Comparison of ENCODE assay signal across 27 cellular contexts in genomic region chr7:38224392-38224791, GRCh38. TPM values are rescaled to one million over a fixed set of nuclear protein-coding genes. Genes with fewer than 3 reads are reported as not detected.
DNase-seq lines count a peak whose midpoint lies in the region; ATAC-seq and TF ChIP-seq lines count a peak whose summit lies in the region.
"Had no signal": no experiment of that assay in that cellular context is flagged by ENCODE, and none has a peak within 500 bp of the region (broad histone marks: within the 10 kb centered on the region; RNA-seq: fewer than 3 reads in every experiment).

No MANE protein-coding gene starts in this region.

- POLR2A ChIA-PET in T-cell (lab: Charles Lee), result no interaction called here

- H3K4me3 Mint-ChIP-seq in activated CD8-positive, alpha-beta memory T cell treated with anti-CD3 and anti-CD28 coated beads, Interleukin-2, amount 10 ng/mL, durations not matched to agents 7 days and 5 days, result no peak overlapping the region
- H3K4me3 Mint-ChIP-seq in T-cell (no peak overlapping the region), osteocyte (ENCODE audit: unreplicated experiment) (no peak overlapping the region)
- H3K4me3 Mint-ChIP-seq: activated CD4-positive, alpha-beta memory T cell treated with anti-CD3 and anti-CD28 coated beads for 36 hours; activated naive CD8-positive, alpha-beta T cell treated with anti-CD3 and anti-CD28 coated beads, Interleukin-2, amount 10 ng/mL, durations not matched to agents 7 days and 5 days; endodermal cell; neural progenitor cell had no signal

- ATAC-seq in activated CD8-positive, alpha-beta memory T cell treated with anti-CD3 and anti-CD28 coated beads, Interleukin-2, amount 10 ng/mL, durations not matched to agents 7 days and 5 days, result no peak
- ATAC-seq in T-cell (replicated peaks in 1 of 4) (no peak), GM21619 (IDR thresholded peaks at IDR 0.05; ENCODE audit: unreplicated experiment) (no peak)
- ATAC-seq: K562, right cardiac atrium, upper lobe of right lung had no signal

- TF ChIP-seq CTCF in osteocyte (IDR thresholded peaks at IDR 0.05), result no peak

- H3K27ac Mint-ChIP-seq in activated CD8-positive, alpha-beta memory T cell treated with anti-CD3 and anti-CD28 coated beads, Interleukin-2, amount 10 ng/mL, durations not matched to agents 7 days and 5 days, result peak overlapping the region; percentile 52
- H3K27ac Mint-ChIP-seq in T-cell (peak overlapping the region; percentile 59 to 71), osteocyte (ENCODE audit: unreplicated experiment) (peak overlapping the region; percentile 3)
- H3K27ac Mint-ChIP-seq: activated CD4-positive, alpha-beta memory T cell treated with anti-CD3 and anti-CD28 coated beads for 36 hours; activated naive CD8-positive, alpha-beta T cell treated with anti-CD3 and anti-CD28 coated beads, Interleukin-2, amount 10 ng/mL, durations not matched to agents 7 days and 5 days; endodermal cell; neural progenitor cell had no signal

- peaks cover 50% of the 10 kb centered on the region for H3K36me3 Mint-ChIP-seq in activated CD8-positive, alpha-beta memory T cell treated with anti-CD3 and anti-CD28 coated beads, Interleukin-2, amount 10 ng/mL, durations not matched to agents 7 days and 5 days
- H3K36me3 Mint-ChIP-seq in T-cell (peaks cover 33% of the 10 kb centered on the region), osteocyte (ENCODE audit: unreplicated experiment) (peaks cover 25% of the 10 kb centered on the region)

- CTCF ChIA-PET in activated CD8-positive, alpha-beta memory T cell treated with anti-CD3 and anti-CD28 coated beads, Interleukin-2, amount 10 ng/mL, durations not matched to agents 7 days and 5 days (lab: Charles Lee), result interaction anchor here (9.7 kb wide), 1 partner anchor 112 kb away, joined by 157 read pairs; no protein-coding TSS in a partner anchor
- CTCF ChIA-PET in T-cell (lab: Charles Lee), result interaction anchor here in 1 of 2 donors (0.6 to 10.3 kb wide), 2 partner anchors 47 to 111 kb away, joined by 3 to 173 read pairs; no protein-coding TSS in a partner anchor

- H3K9me3 Mint-ChIP-seq in activated CD8-positive, alpha-beta memory T cell treated with anti-CD3 and anti-CD28 coated beads, Interleukin-2, amount 10 ng/mL, durations not matched to agents 7 days and 5 days (ENCODE audit: low read depth), result no peaks in the 10 kb centered on the region
- H3K9me3 Mint-ChIP-seq in T-cell (no peaks in the 10 kb centered on the region), osteocyte (ENCODE audit: unreplicated experiment) (no peaks in the 10 kb centered on the region)
- H3K9me3 Mint-ChIP-seq: activated CD4-positive, alpha-beta memory T cell treated with anti-CD3 and anti-CD28 coated beads for 36 hours; activated naive CD8-positive, alpha-beta T cell treated with anti-CD3 and anti-CD28 coated beads, Interleukin-2, amount 10 ng/mL, durations not matched to agents 7 days and 5 days; endodermal cell; neural progenitor cell had no signal

- H3K27me3 Mint-ChIP-seq in activated CD8-positive, alpha-beta memory T cell treated with anti-CD3 and anti-CD28 coated beads, Interleukin-2, amount 10 ng/mL, durations not matched to agents 7 days and 5 days, result no peaks in the 10 kb centered on the region
- no peaks in the 10 kb centered on the region for H3K27me3 Mint-ChIP-seq in T-cell
- H3K27me3 Mint-ChIP-seq in osteocyte (ENCODE audit: unreplicated experiment), result no peaks in the 10 kb centered on the region
- H3K27me3 Mint-ChIP-seq: activated CD4-positive, alpha-beta memory T cell treated with anti-CD3 and anti-CD28 coated beads for 36 hours; activated naive CD8-positive, alpha-beta T cell treated with anti-CD3 and anti-CD28 coated beads, Interleukin-2, amount 10 ng/mL, durations not matched to agents 7 days and 5 days had no signal

- H3K4me1 Mint-ChIP-seq in activated CD8-positive, alpha-beta memory T cell treated with anti-CD3 and anti-CD28 coated beads, Interleukin-2, amount 10 ng/mL, durations not matched to agents 7 days and 5 days, result peaks cover 77% of the 10 kb centered on the region
- H3K4me1 Mint-ChIP-seq in T-cell (peaks cover 10 to 63% (median 56%) of the 10 kb centered on the region in 3 donors), osteocyte (ENCODE audit: unreplicated experiment) (no peaks in the 10 kb centered on the region)
- H3K4me1 Mint-ChIP-seq: neural progenitor cell had no signal

- DNase-seq in activated CD8-positive, alpha-beta memory T cell treated with anti-CD3 and anti-CD28 coated beads, Interleukin-2, amount 10 ng/mL, durations not matched to agents 7 days and 5 days, result no peak
- DNase-seq in activated CD8-positive, alpha-beta memory T cell treated with anti-CD3 and anti-CD28 coated beads, Interleukin-2, amount 50 U/mL, for 4 hours, result no peak
- no peak for DNase-seq in T-cell
- DNase-seq in fibroblast of gingiva (ENCODE audit: low read depth), result peak; percentile 42
- no peak for DNase-seq in osteocyte (ENCODE audit: extremely low spot score, unreplicated experiment)
- no peak for DNase-seq in NCI-H1048 (lab: John Stamatoyannopoulos, UW)
- DNase-seq in amygdala (lab: John Stamatoyannopoulos, UW), result no peak
- DNase-seq: 8988T; activated CD4-positive, alpha-beta memory T cell treated with anti-CD3 and anti-CD28 coated beads for 36 hours; activated CD4-positive, alpha-beta T cell treated with anti-CD3 and anti-CD28 coated beads for 1 hour; activated gamma-delta T cell; activated naive CD8-positive, alpha-beta T cell treated with anti-CD3 and anti-CD28 coated beads, Interleukin-2, amount 10 ng/mL, durations not matched to agents 7 days and 5 days; caudate nucleus; endodermal cell; hypothalamus; MG63; NCI-H1436; NCI-H748 treated with DMSO at 0.1 percent for 48 hours; Peyer's patch; right cardiac atrium; SHP77; stimulated activated naive CD4-positive, alpha-beta T cell treated with Interleukin-2 at 50 U/mL for 16 hours; T-helper 2 cell; upper lobe of right lung had no signal

RNA-seq across cellular contexts. Expression of gene STARD3NL, which starts 46.3 kb away (rescaled TPM):
- 10 to 100 TPM; 31.9 to 40.0 TPM for total RNA-seq in activated CD8-positive, alpha-beta memory T cell treated with anti-CD3 and anti-CD28 coated beads, Interleukin-2, amount 10 ng/mL, durations not matched to agents 7 days and 5 days
- total RNA-seq in T-cell (10 to 100 TPM; 12.1 to 13.5 (median 12.5) TPM), osteocyte (30.7 and 34.0 TPM in 2 replicates)

Comparison
In these comparisons a context has a peak if more than half of its experiments do, and no peak if none do; other contexts are left out.
1. H3K27ac Mint-ChIP-seq: peak in every context shown above with its lines; median percentile 65 in T-cell; 52 in activated CD8-positive, alpha-beta memory T cell treated with anti-CD3 and anti-CD28 coated beads, Interleukin-2, amount 10 ng/mL, durations not matched to agents 7 days and 5 days; 3 in osteocyte.